In genomic region chr1:956636-957035, GRCh38 we compare ENCODE assay signal across 1 cellular context.
TF ChIP-seq lines count a peak whose summit lies in the region.

No MANE protein-coding gene starts in this region.

TF ChIP-seq in K562, 482 proteins besides CTCF, POLR2A, EP300 and RAD21:
- no peak for TF ChIP-seq SMARCA4 (IDR thresholded peaks at IDR 0.05)
- no peak for TF ChIP-seq CBFB (CRISPR knock-in tag; IDR thresholded peaks at IDR 0.05)
- TF ChIP-seq POLR2G (IDR thresholded peaks at IDR 0.05; ENCODE audit: low read depth, low read length), result 0 out of 2 replicates have a peak, but pooled peaks have one; percentile 21
- no peak for TF ChIP-seq IRF9 (tag; IDR thresholded peaks at IDR 0.05)
- no peak for TF ChIP-seq NR4A1 (CRISPR knock-in tag; IDR thresholded peaks at IDR 0.05)
- no peak for TF ChIP-seq NR4A1 (tag; IDR thresholded peaks at IDR 0.05)
- no peak for TF ChIP-seq ZNF77 (CRISPR knock-in tag; IDR thresholded peaks at IDR 0.05)
- no peak for TF ChIP-seq EGR1 (conservative IDR thresholded peaks at IDR 0.05)
- peak; percentile 48; the same call in 1 of the 2 replicates for TF ChIP-seq RBFOX2 (IDR thresholded peaks at IDR 0.05; ENCODE audit: low read depth, low read length)
